In genomic region chr4:5759236-5760075, GRCh38 we compare ENCODE assay signal across 1 cellular context.
TF ChIP-seq lines count a peak whose summit lies in the region.

No MANE protein-coding gene starts in this region.

TF ChIP-seq in endothelial cell of umbilical vein, 7 proteins besides CTCF, POLR2A, EP300 and RAD21:
- TF ChIP-seq EZH2 (IDR thresholded peaks at IDR 0.05; ENCODE audit: borderline replicate concordance, low read depth, low read length, severe bottlenecking) (no peak), MYC (IDR thresholded peaks at IDR 0.05; ENCODE audit: low read depth, low read length) (no peak), MAX (IDR thresholded peaks at IDR 0.05; ENCODE audit: insufficient read depth, insufficient read length) (no peak), FOS (IDR thresholded peaks at IDR 0.05; ENCODE audit: borderline replicate concordance, insufficient read depth, low read length) (no peak), POLR2AphosphoS5 (IDR thresholded peaks at IDR 0.05; ENCODE audit: insufficient read depth, low read depth, low read length) (no peak), GATA2 (IDR thresholded peaks at IDR 0.05; ENCODE audit: insufficient read depth, insufficient read length, low read depth, low read length) (no peak), JUN (IDR thresholded peaks at IDR 0.05; ENCODE audit: borderline replicate concordance, insufficient read depth, insufficient read length, low read depth) (no peak)
